Comparison of ENCODE assay signal across 24 cellular contexts in the genomic region with DNA sequence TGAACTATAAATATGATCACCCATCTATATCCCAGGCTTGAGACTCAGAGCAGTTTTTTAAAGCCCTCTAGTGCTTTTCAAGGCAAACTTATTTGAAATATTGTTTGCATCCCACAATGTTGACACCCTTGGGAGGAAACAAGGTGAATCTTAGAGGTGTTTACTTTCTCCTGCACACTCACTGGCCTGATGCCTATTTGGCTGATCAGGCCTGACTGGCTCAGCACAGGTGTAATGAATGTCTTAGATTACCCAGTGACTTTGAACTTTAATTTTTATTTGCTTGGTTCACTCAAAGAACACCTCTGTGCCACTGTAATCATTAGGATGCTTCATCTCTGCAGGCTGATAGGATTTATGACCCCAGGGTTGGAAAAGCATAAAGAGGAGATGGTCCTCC.
"Had no signal": no experiment of that assay in that cellular context is flagged by ENCODE, and none has a peak within 500 bp of the region (broad histone marks: within the 10 kb centered on the region; RNA-seq: fewer than 3 reads in every experiment).

No MANE protein-coding gene starts in this region.

- H3K9me3 Mint-ChIP-seq: activated B cell treated with CpG ODN at 0.5 μM for 24 hours; activated T-cell treated with anti-CD3 and anti-CD28 coated beads, Interleukin-2, amount 50 U/mL, for 24 hours; activated T-helper 17 cell treated with anti-CD3 and anti-CD28 coated beads, Interleukin-2, amount 50 U/mL, for 72 hours; neural progenitor cell; T-helper 2 cell treated with Interferon-gamma antibody and Interleukin-4, amounts not matched to agents 5 μg/mL and 100 μg/mL, for 36 hours had no signal

- H3K27me3 ChIP-seq: ascending aorta, foreskin keratinocyte, left lung, neural progenitor cell, sigmoid colon, upper lobe of right lung had no signal

- H3K27me3 Mint-ChIP-seq: activated B cell treated with CpG ODN at 0.5 μM for 24 hours; activated T-cell treated with anti-CD3 and anti-CD28 coated beads, Interleukin-2, amount 50 U/mL, for 24 hours; activated T-helper 17 cell treated with anti-CD3 and anti-CD28 coated beads, Interleukin-2, amount 50 U/mL, for 72 hours had no signal

- H3K9me3 ChIP-seq: ascending aorta, left lung, sigmoid colon, upper lobe of right lung had no signal

- H3K4me3 ChIP-seq: ascending aorta, left lung, neural progenitor cell, sigmoid colon, upper lobe of right lung had no signal

- H3K27ac Mint-ChIP-seq: activated B cell treated with CpG ODN at 0.5 μM for 24 hours; activated CD4-positive, alpha-beta T cell treated with anti-CD3 and anti-CD28 coated beads for 36 hours; activated naive CD4-positive, alpha-beta T cell treated with anti-CD3 and anti-CD28 coated beads, Interleukin-2, amount 50 U/mL, for 72 hours; activated T-cell treated with anti-CD3 and anti-CD28 coated beads, Interleukin-2, amount 50 U/mL, for 24 hours; activated T-helper 17 cell treated with anti-CD3 and anti-CD28 coated beads, Interleukin-2, amount 50 U/mL, for 72 hours; naive thymus-derived CD8-positive, alpha-beta T cell; neural progenitor cell; T-helper 2 cell treated with Interferon-gamma antibody and Interleukin-4, amounts not matched to agents 5 μg/mL and 100 μg/mL, for 36 hours had no signal

- H3K27ac ChIP-seq: ascending aorta, foreskin keratinocyte, left lung, neural progenitor cell, sigmoid colon, upper lobe of right lung had no signal

- DNase-seq: activated B cell treated with CpG ODN at 0.5 μM for 24 hours; activated CD4-positive, alpha-beta T cell treated with anti-CD3 and anti-CD28 coated beads for 36 hours; activated CD4-positive, alpha-beta T cell treated with anti-CD3 and anti-CD28 coated beads, Interleukin-2, amount 50 U/mL, for 4 hours; activated CD8-positive, alpha-beta memory T cell treated with anti-CD3 and anti-CD28 coated beads for 24 hours; activated CD8-positive, alpha-beta memory T cell treated with anti-CD3 and anti-CD28 coated beads, Interleukin-2, amount 50 U/mL, for 4 hours; activated T-cell treated with anti-CD3 and anti-CD28 coated beads, Interleukin-2, amount 50 U/mL, for 24 hours; central memory CD4-positive, alpha-beta T cell; dermis blood vessel endothelial cell; effector memory CD4-positive, alpha-beta T cell; kidney; left lung; naive thymus-derived CD8-positive, alpha-beta T cell; retina; sigmoid colon; stimulated activated CD4-positive, alpha-beta T cell treated with anti-CD3 and anti-CD28 coated beads, Interleukin-2, amount 100 ng/mL, for 48 hours; stimulated activated CD8-positive, alpha-beta memory T cell treated with anti-CD3 and anti-CD28 coated beads, Interleukin-4, amount 100 ng/mL, for 48 hours; stimulated activated naive CD4-positive, alpha-beta T cell; upper lobe of right lung had no signal

- H3K4me3 Mint-ChIP-seq: activated B cell treated with CpG ODN at 0.5 μM for 24 hours; activated CD4-positive, alpha-beta T cell treated with anti-CD3 and anti-CD28 coated beads for 36 hours; activated T-cell treated with anti-CD3 and anti-CD28 coated beads, Interleukin-2, amount 50 U/mL, for 24 hours; activated T-helper 17 cell treated with anti-CD3 and anti-CD28 coated beads, Interleukin-2, amount 50 U/mL, for 72 hours; naive thymus-derived CD8-positive, alpha-beta T cell; neural progenitor cell; T-helper 2 cell treated with Interferon-gamma antibody and Interleukin-4, amounts not matched to agents 5 μg/mL and 100 μg/mL, for 36 hours had no signal

- H3K4me1 Mint-ChIP-seq: activated B cell treated with CpG ODN at 0.5 μM for 24 hours; activated CD4-positive, alpha-beta T cell treated with anti-CD3 and anti-CD28 coated beads for 36 hours; activated T-helper 17 cell treated with anti-CD3 and anti-CD28 coated beads, Interleukin-2, amount 50 U/mL, for 72 hours; naive thymus-derived CD8-positive, alpha-beta T cell had no signal

- H3K4me1 ChIP-seq: ascending aorta, left lung, sigmoid colon, upper lobe of right lung had no signal

- ATAC-seq: activated CD4-positive, alpha-beta T cell treated with anti-CD3 and anti-CD28 coated beads for 36 hours; activated naive CD4-positive, alpha-beta T cell treated with anti-CD3 and anti-CD28 coated beads, Interleukin-2, amount 50 U/mL, for 72 hours; activated T-helper 17 cell treated with anti-CD3 and anti-CD28 coated beads, Interleukin-2, amount 50 U/mL, for 72 hours; foreskin keratinocyte; naive thymus-derived CD8-positive, alpha-beta T cell had no signal

- H3K36me3 ChIP-seq: ascending aorta, left lung, neural progenitor cell, sigmoid colon, upper lobe of right lung had no signal

- H3K36me3 Mint-ChIP-seq: activated naive CD4-positive, alpha-beta T cell treated with anti-CD3 and anti-CD28 coated beads, Interleukin-2, amount 50 U/mL, for 72 hours; naive thymus-derived CD8-positive, alpha-beta T cell; neural progenitor cell had no signal
